In the genomic region with DNA sequence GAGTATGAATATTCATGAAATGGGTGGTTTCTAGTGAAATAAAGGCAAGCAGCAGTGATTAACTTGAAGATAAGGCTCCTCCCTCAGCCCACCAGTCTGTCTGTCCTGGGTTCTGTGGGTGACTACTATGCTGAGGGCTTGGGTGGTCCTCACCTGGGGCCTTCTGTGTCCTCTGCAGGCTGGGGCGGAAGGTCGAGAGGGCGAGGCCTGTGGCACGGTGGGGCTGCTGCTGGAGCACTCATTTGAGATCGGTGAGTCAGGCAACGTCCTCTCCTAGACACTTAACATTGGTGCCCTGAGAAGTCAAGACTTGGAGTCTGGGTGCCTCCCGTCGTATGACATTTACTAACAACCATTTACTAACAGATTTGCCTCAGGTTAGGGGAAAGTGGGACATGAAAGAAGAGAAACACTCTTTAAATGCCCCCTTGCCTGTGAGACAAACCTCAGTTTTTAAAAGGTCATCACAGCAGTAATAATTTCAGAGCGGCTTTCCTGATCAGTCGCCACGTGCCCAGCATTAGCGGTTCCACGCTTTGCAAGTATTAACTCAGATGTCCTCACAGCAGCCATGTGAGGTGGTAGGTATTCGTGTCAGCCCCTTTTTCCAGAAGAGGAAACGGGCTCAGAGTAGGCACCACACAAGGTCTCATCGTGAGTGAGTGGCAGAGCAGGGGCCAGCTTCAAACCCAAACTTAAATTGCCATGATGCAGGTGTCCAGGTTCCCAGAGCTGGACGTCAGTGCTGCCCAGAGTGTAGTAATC, we compare ENCODE assay signal across 11 cellular contexts. TPM values are rescaled to one million over a fixed set of nuclear protein-coding genes. Genes with fewer than 3 reads are reported as not detected.
A peak's percentile ranks its signal among the peaks of the same experiment; 100 is the strongest.
DNase-seq lines count a peak whose midpoint lies in the region; ATAC-seq and TF ChIP-seq lines count a peak whose summit lies in the region.
"Had no signal": no experiment of that assay in that cellular context is flagged by ENCODE, and none has a peak within 500 bp of the region (broad histone marks: within the 10 kb centered on the region; RNA-seq: fewer than 3 reads in every experiment).

No MANE protein-coding gene starts in this region.

- H3K9me3 Mint-ChIP-seq in H9 = peaks cover 10 to 21% of the 10 kb centered on the region in 2 experiments
- H3K9me3 Mint-ChIP-seq in activated naive CD8-positive, alpha-beta T cell treated with anti-CD3 and anti-CD28 coated beads, Interleukin-2, amount 50 U/mL, for 24 hours = no peaks in the 10 kb centered on the region
- no peaks in the 10 kb centered on the region for H3K9me3 Mint-ChIP-seq in natural killer cell

- H2BK5ac ChIP-seq in H9 (ENCODE audit: insufficient read length, low read length) = no peak overlapping the region

- H3K27ac ChIP-seq in H9 (ENCODE audit: insufficient read length, low read depth, low read length) = no peak overlapping the region
- no peak overlapping the region for H3K27ac ChIP-seq in tibial artery
- H3K27ac ChIP-seq: brain microvascular endothelial cell had no signal

- no peak overlapping the region for H2BK20ac ChIP-seq in H9 (ENCODE audit: low read depth, low read length, poor library complexity, severe bottlenecking)

- POLR2A ChIA-PET in AG04449 (lab: Yijun Ruan, JAX) = no interaction called here

- H3K14ac ChIP-seq in H9 (ENCODE audit: insufficient read depth, low read length) = no peak overlapping the region

- peaks cover 7% of the 10 kb centered on the region for H3K9me3 ChIP-seq in H9 (ENCODE audit: control insufficient read depth, low read depth, low read length)
- no peaks in the 10 kb centered on the region for H3K9me3 ChIP-seq in tibial artery

- intact Hi-C loops in natural killer cell (cut with micrococcal nuclease) = loop anchor here (5.0 kb wide), 1 partner anchor 121 kb away; no protein-coding TSS in a partner anchor
- intact Hi-C loops in tibial artery (cut with DNase I; ENCODE audit: low total_unique reads) = no loop called here

- peak overlapping the region; percentile 91 for H3K4me3 ChIP-seq in AG04449 (ENCODE audit: low read depth, low read length)
- H3K4me3 ChIP-seq in tibial artery = no peak overlapping the region

- H3K56ac ChIP-seq in H9 (ENCODE audit: insufficient read length, low read depth, low read length) = no peak overlapping the region

- no peak overlapping the region for H3K23ac ChIP-seq in H9 (ENCODE audit: insufficient read length, low read depth, low read length)

- peaks cover 4% of the 10 kb centered on the region; the same call in 1 of the 2 replicates for H3K4me1 ChIP-seq in H9 (ENCODE audit: insufficient read depth, low read length)
- H3K4me1 ChIP-seq in tibial artery = peaks cover 0 to 21% (median 14%) of the 10 kb centered on the region in 4 donors

- H3K9ac ChIP-seq in H9 (ENCODE audit: extremely low read depth, insufficient read length, low read length) = no peak overlapping the region

- no peak overlapping the region for H2BK15ac ChIP-seq in H9 (ENCODE audit: low read depth, low read length)

- H3K79me2 ChIP-seq in H9 (ENCODE audit: insufficient read depth, low read length) = peaks cover 5% of the 10 kb centered on the region; the same call in 1 of the 2 replicates

- no CpG with 5 or more reads among the region's 17 CpGs for WGBS in H9 (ENCODE audit: extremely low coverage, insufficient read length, low lambda C conversion rate)

- peaks cover 21 to 46% (median 43%) of the 10 kb centered on the region in 3 donors for H3K36me3 ChIP-seq in tibial artery

- H3K4me3 Mint-ChIP-seq in H9 (peak overlapping the region; percentile 96 to 99), natural killer cell (peak overlapping the region; percentile 99)
- peak overlapping the region; percentile 98 for H3K4me3 Mint-ChIP-seq in activated naive CD8-positive, alpha-beta T cell treated with anti-CD3 and anti-CD28 coated beads, Interleukin-2, amount 50 U/mL, for 24 hours

- CTCF ChIA-PET in AG04449 (lab: Yijun Ruan, JAX) = interaction anchor here (0.9 to 2.6 kb wide), 8 partner anchors 15 to 120 kb away, joined by 3 to 25 read pairs (median 4); partner anchors contain the start of gene JOSD2

- H4K8ac ChIP-seq in H9 (replicated peaks; ENCODE audit: insufficient read length, low read depth, low read length) = no peak overlapping the region

- DNase-seq in AG04449 (ENCODE audit: low read depth, low spot score) (no peak), H9 (no peak), natural killer cell (no peak), HUDEP-2 (lab: John Stamatoyannopoulos, UW; ENCODE audit: unreplicated experiment in 76 of 76) (no peak), kidney tubule cell (ENCODE audit: low spot score) (no peak), tibial artery (no peak)
- no peak for DNase-seq in activated naive CD8-positive, alpha-beta T cell treated with anti-CD3 and anti-CD28 coated beads, Interleukin-2, amount 50 U/mL, for 24 hours
- DNase-seq: brain microvascular endothelial cell, GOT3, NCI-H1417 had no signal

- H3K4me1 Mint-ChIP-seq in H9 (peaks cover 8 to 21% of the 10 kb centered on the region in 2 experiments), natural killer cell (peaks cover 30 to 48% of the 10 kb centered on the region in 2 donors)
- H3K4me1 Mint-ChIP-seq in activated naive CD8-positive, alpha-beta T cell treated with anti-CD3 and anti-CD28 coated beads, Interleukin-2, amount 50 U/mL, for 24 hours = peaks cover 24% of the 10 kb centered on the region

- H4K5ac ChIP-seq in H9 (ENCODE audit: insufficient read length, low read depth, low read length) = no peak overlapping the region

- H3K4ac ChIP-seq in H9 (ENCODE audit: low read depth, low read length) = no peak overlapping the region

- H2BK12ac ChIP-seq in H9 (ENCODE audit: insufficient read length, low read depth, low read length) = no peak overlapping the region

- H2BK120ac ChIP-seq in H9 (ENCODE audit: low read depth, low read length, poor library complexity, severe bottlenecking) = no peak overlapping the region

- H3K36me3 Mint-ChIP-seq in H9 (ENCODE audit: insufficient read depth in 1 of 3, low read depth in 3 of 3) (peaks cover 38 to 47% (median 43%) of the 10 kb centered on the region in 3 experiments), natural killer cell (no peaks in the 10 kb centered on the region)
- peaks cover 13% of the 10 kb centered on the region for H3K36me3 Mint-ChIP-seq in activated naive CD8-positive, alpha-beta T cell treated with anti-CD3 and anti-CD28 coated beads, Interleukin-2, amount 50 U/mL, for 24 hours (ENCODE audit: low read depth)

- H3T11ph ChIP-seq in H9 (ENCODE audit: low read length) = no peak overlapping the region

- no peak overlapping the region for H4K91ac ChIP-seq in H9 (ENCODE audit: insufficient read length, low read depth, low read length)

- H4K20me1 ChIP-seq in H9 (ENCODE audit: control insufficient read depth, insufficient read depth, insufficient read length) = no peaks in the 10 kb centered on the region

- peak overlapping the region; percentile 42 for H3K4me2 ChIP-seq in H9 (ENCODE audit: insufficient read depth, insufficient read length, low read length)

- peak overlapping the region in 1 of 3 experiments; percentile 86; a peak in 2 of 7 replicates for H3K27ac Mint-ChIP-seq in H9
- peak overlapping the region; percentile 47 for H3K27ac Mint-ChIP-seq in activated naive CD8-positive, alpha-beta T cell treated with anti-CD3 and anti-CD28 coated beads, Interleukin-2, amount 50 U/mL, for 24 hours
- peak overlapping the region; percentile 91 to 99 for H3K27ac Mint-ChIP-seq in natural killer cell

- no peak overlapping the region for H3K18ac ChIP-seq in H9 (ENCODE audit: insufficient read length, low read depth, low read length)

- no peaks in the 10 kb centered on the region for H3K23me2 ChIP-seq in H9 (ENCODE audit: insufficient read length, low read depth, low read length, poor library complexity, severe bottlenecking)

- peaks cover 9% of the 10 kb centered on the region for H3K79me1 ChIP-seq in H9 (ENCODE audit: insufficient read depth, low read depth, low read length, poor library complexity, severe bottlenecking)

- no peak for ATAC-seq in activated naive CD8-positive, alpha-beta T cell treated with anti-CD3 and anti-CD28 coated beads, Interleukin-2, amount 50 U/mL, for 24 hours
- ATAC-seq in natural killer cell (no peak), GM18868 (IDR thresholded peaks at IDR 0.05; ENCODE audit: unreplicated experiment) (no peak)

- TF ChIP-seq CTCF in AG04449 (IDR thresholded peaks at IDR 0.05; ENCODE audit: insufficient read depth, low read length, missing control alignments) (no peak), H9 (conservative IDR thresholded peaks at IDR 0.05) (no peak), natural killer cell (IDR thresholded peaks at IDR 0.05) (no peak), tibial artery (IDR thresholded peaks at IDR 0.05) (no peak)

- H3K27me3 Mint-ChIP-seq in H9 (ENCODE audit: low read depth) = peaks cover 2% of the 10 kb centered on the region; the same call in 1 of the 2 replicates
- H3K27me3 Mint-ChIP-seq in activated naive CD8-positive, alpha-beta T cell treated with anti-CD3 and anti-CD28 coated beads, Interleukin-2, amount 50 U/mL, for 24 hours = no peaks in the 10 kb centered on the region
- no peaks in the 10 kb centered on the region for H3K27me3 Mint-ChIP-seq in natural killer cell (ENCODE audit: low read depth in 2 of 2)

- H2AFZ ChIP-seq in H9 (ENCODE audit: low read length) = no peak overlapping the region

- H3K27me3 ChIP-seq in H9 (ENCODE audit: insufficient read depth, low read length) = no peaks in the 10 kb centered on the region
- no peaks in the 10 kb centered on the region for H3K27me3 ChIP-seq in tibial artery
- H3K27me3 ChIP-seq: brain microvascular endothelial cell had no signal

- no peak overlapping the region for H2AK5ac ChIP-seq in H9 (ENCODE audit: insufficient read length, low read length)

RNA-seq across cellular contexts. Expression of gene GARIN5A, which starts 1.3 kb away (rescaled TPM):
- total RNA-seq in H9 (2021) (9.5 and 10.5 TPM in 2 replicates), natural killer cell (under 1 TPM in 1 of 3 donors, not detected in 2; 0.59 TPM)

RNA-seq across cellular contexts. Expression of gene EMC10, which starts 1.6 kb away (rescaled TPM):
- total RNA-seq in H9 (2021) (109 and 110 TPM in 2 replicates), natural killer cell (10 to 100 TPM; 79.5 to 85.1 (median 80.1) TPM)

RNA-seq across cellular contexts. Expression of gene JOSD2, which starts 33.1 kb away (rescaled TPM):
- total RNA-seq in H9 (2021) (5.0 and 5.4 TPM in 2 replicates), natural killer cell (10 to 100 TPM; 18.8 to 22.0 (median 20.3) TPM)

RNA-seq across cellular contexts. Expression of gene ASPDH, which starts 35.8 kb away (rescaled TPM):
- total RNA-seq in H9 (2021) = not detected in 2 replicates
- not detected for total RNA-seq in natural killer cell

RNA-seq across cellular contexts. Expression of gene MYBPC2, which starts 45.2 kb away (rescaled TPM):
- 3.8 and 4.9 TPM in 2 replicates for total RNA-seq in H9 (2021)
- total RNA-seq in natural killer cell = under 1 TPM in 2 of 3 donors, not detected in 1; 0.09 to 0.15 TPM
